In genomic region chr1:58062635-58063034, GRCh38 we compare ENCODE assay signal across 17 cellular contexts.
"Had no signal": no experiment of that assay in that cellular context is flagged by ENCODE, and none has a peak within 500 bp of the region (broad histone marks: within the 10 kb centered on the region; RNA-seq: fewer than 3 reads in every experiment).

No MANE protein-coding gene starts in this region.

- ATAC-seq: activated CD8-positive, alpha-beta T cell treated with anti-CD3 and anti-CD28 coated beads, Interleukin-2, amount 10 ng/mL, durations not matched to agents 7 days and 5 days; body of pancreas; gastroesophageal sphincter; left colon; lower lobe of right lung had no signal

- H3K4me1 ChIP-seq: body of pancreas, gastroesophageal sphincter, lower lobe of right lung, parathyroid adenoma, sigmoid colon had no signal

- H3K79me2 ChIP-seq: parathyroid adenoma had no signal

- H2AFZ ChIP-seq: parathyroid adenoma had no signal

- DNase-seq: activated B cell treated with CpG ODN at 0.5 μM for 24 hours; activated CD4-positive, alpha-beta T cell treated with anti-CD3 and anti-CD28 coated beads for 48 hours; activated CD8-positive, alpha-beta T cell treated with anti-CD3 and anti-CD28 coated beads, Interleukin-2, amount 10 ng/mL, durations not matched to agents 7 days and 5 days; activated naive CD4-positive, alpha-beta T cell treated with anti-CD3 and anti-CD28 coated beads for 36 hours; activated T-cell treated with anti-CD3 and anti-CD28 coated beads, Interleukin-2, amount 50 U/mL, for 24 hours; body of pancreas; central memory CD4-positive, alpha-beta T cell; endodermal cell; immature natural killer cell; left colon; lower lobe of right lung; sigmoid colon; stimulated activated naive CD4-positive, alpha-beta T cell; SW 1271; T-helper 2 cell had no signal

- H3K27ac ChIP-seq: body of pancreas, gastroesophageal sphincter, lower lobe of right lung, parathyroid adenoma, sigmoid colon had no signal

- H3K27me3 ChIP-seq: body of pancreas, gastroesophageal sphincter, sigmoid colon had no signal

- H3K36me3 ChIP-seq: gastroesophageal sphincter, lower lobe of right lung, sigmoid colon had no signal

- H3K9me3 ChIP-seq: body of pancreas, gastroesophageal sphincter, lower lobe of right lung, sigmoid colon had no signal

- H3K4me3 ChIP-seq: body of pancreas, gastroesophageal sphincter, lower lobe of right lung, sigmoid colon had no signal

- H3K9ac ChIP-seq: parathyroid adenoma had no signal
